13 cellular contexts compared by ENCODE assay signal in the genomic region with DNA sequence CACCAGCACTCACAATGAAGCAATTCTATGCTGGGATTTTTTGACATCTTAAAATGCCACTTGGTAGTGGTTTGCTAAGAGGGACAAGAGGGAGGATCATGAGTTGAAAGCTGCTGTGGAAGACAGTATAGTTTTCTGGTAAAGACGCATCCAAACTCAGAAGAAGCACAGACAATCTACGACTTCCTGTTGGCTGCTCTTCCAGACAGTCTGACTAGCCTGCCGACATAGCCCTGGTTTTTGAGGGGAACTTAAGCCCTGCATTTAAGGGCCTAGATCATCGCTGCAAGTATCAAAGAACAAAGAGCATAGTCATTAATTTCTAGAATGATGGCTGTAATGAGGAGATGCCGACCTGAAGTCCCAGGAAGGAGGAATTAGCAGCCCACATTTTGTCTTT.
DNase-seq lines count a peak whose midpoint lies in the region; ATAC-seq and TF ChIP-seq lines count a peak whose summit lies in the region.
"Had no signal": no experiment of that assay in that cellular context is flagged by ENCODE, and none has a peak within 500 bp of the region (broad histone marks: within the 10 kb centered on the region; RNA-seq: fewer than 3 reads in every experiment).

No MANE protein-coding gene starts in this region.

- TF ChIP-seq POLR2A in esophagus squamous epithelium (IDR thresholded peaks at IDR 0.05), result no peak

- no peaks in the 10 kb centered on the region for H3K36me3 ChIP-seq in KOPT-K1 (ENCODE audit: insufficient read depth, low read length)
- H3K36me3 ChIP-seq in esophagus squamous epithelium, result no peaks in the 10 kb centered on the region
- H3K36me3 ChIP-seq: ovary, uterus had no signal

- POLR2A ChIA-PET in activated CD8-positive, alpha-beta T cell treated with anti-CD3 and anti-CD28 coated beads, Interleukin-2, amount 10 ng/mL, durations not matched to agents 7 days and 5 days (lab: Charles Lee), result interaction anchor here (0.9 to 3.9 kb wide), 7 partner anchors 56 to 163 kb away, joined by 3 to 127 read pairs (median 8); partner anchors contain the start of gene IKZF1

- no peaks in the 10 kb centered on the region for H3K4me1 ChIP-seq in esophagus squamous epithelium
- H3K4me1 ChIP-seq: uterus had no signal

- TF ChIP-seq CTCF in esophagus squamous epithelium (IDR thresholded peaks at IDR 0.05) (no peak), coronary artery (IDR thresholded peaks at IDR 0.05) (no peak)

- H3K4me1 Mint-ChIP-seq in activated T-cell treated with anti-CD3 and anti-CD28 coated beads, Interleukin-2, amount 50 U/mL, for 4 hours (ENCODE audit: low read depth), result peaks cover 60% of the 10 kb centered on the region
- peaks cover 80% of the 10 kb centered on the region for H3K4me1 Mint-ChIP-seq in activated CD8-positive, alpha-beta T cell treated with anti-CD3 and anti-CD28 coated beads, Interleukin-2, amount 10 ng/mL, durations not matched to agents 7 days and 5 days (ENCODE audit: low read depth)

- no peaks in the 10 kb centered on the region for H3K36me3 Mint-ChIP-seq in activated T-cell treated with anti-CD3 and anti-CD28 coated beads, Interleukin-2, amount 50 U/mL, for 4 hours (ENCODE audit: insufficient read depth)
- peaks cover 19% of the 10 kb centered on the region for H3K36me3 Mint-ChIP-seq in activated CD8-positive, alpha-beta T cell treated with anti-CD3 and anti-CD28 coated beads, Interleukin-2, amount 10 ng/mL, durations not matched to agents 7 days and 5 days (ENCODE audit: low read depth)
- H3K36me3 Mint-ChIP-seq: IgD-negative memory B cell had no signal

- H3K27me3 ChIP-seq in esophagus squamous epithelium, result peaks cover 0 to 9% (median 0%) of the 10 kb centered on the region in 4 donors
- H3K27me3 ChIP-seq: ovary, uterus had no signal

- H3K4me3 Mint-ChIP-seq in activated T-cell treated with anti-CD3 and anti-CD28 coated beads, Interleukin-2, amount 50 U/mL, for 4 hours, result peak overlapping the region; percentile 4
- no peak overlapping the region for H3K4me3 Mint-ChIP-seq in activated CD8-positive, alpha-beta T cell treated with anti-CD3 and anti-CD28 coated beads, Interleukin-2, amount 10 ng/mL, durations not matched to agents 7 days and 5 days
- H3K4me3 Mint-ChIP-seq: stimulated activated naive B cell treated with anti-CD40 and anti-IgM and Interleukin-4, amounts not matched to agents 10 μg/mL and 1 μg/mL and 100 μg/mL, for 72 hours had no signal

- intact Hi-C loops in sciatic nerve (cut with DNase I), result loop anchor here (10.0 kb wide), 1 partner anchor 210 kb away; no protein-coding TSS in a partner anchor
- intact Hi-C loops in esophagus squamous epithelium (cut with DNase I), result no loop called here

- H3K9me3 Mint-ChIP-seq in activated T-cell treated with anti-CD3 and anti-CD28 coated beads, Interleukin-2, amount 50 U/mL, for 4 hours, result no peaks in the 10 kb centered on the region
- H3K9me3 Mint-ChIP-seq in activated CD8-positive, alpha-beta T cell treated with anti-CD3 and anti-CD28 coated beads, Interleukin-2, amount 10 ng/mL, durations not matched to agents 7 days and 5 days (ENCODE audit: insufficient read depth), result no peaks in the 10 kb centered on the region
- H3K9me3 Mint-ChIP-seq: IgD-negative memory B cell; stimulated activated naive B cell treated with anti-CD40 and anti-IgM and Interleukin-4, amounts not matched to agents 10 μg/mL and 1 μg/mL and 100 μg/mL, for 72 hours had no signal

- CTCF ChIA-PET in activated CD8-positive, alpha-beta T cell treated with anti-CD3 and anti-CD28 coated beads, Interleukin-2, amount 10 ng/mL, durations not matched to agents 7 days and 5 days (lab: Charles Lee), result interaction anchor here (0.9 to 7.3 kb wide), 29 partner anchors 8 to 216 kb away, joined by 3 to 197 read pairs (median 17); partner anchors contain the start of gene IKZF1

- H3K4me3 ChIP-seq in esophagus squamous epithelium (no peak overlapping the region), coronary artery (no peak overlapping the region)
- H3K4me3 ChIP-seq: ovary, uterus had no signal

- no peak for ATAC-seq in activated T-cell treated with anti-CD3 and anti-CD28 coated beads, Interleukin-2, amount 50 U/mL, for 4 hours
- no peak for ATAC-seq in activated CD8-positive, alpha-beta T cell treated with anti-CD3 and anti-CD28 coated beads, Interleukin-2, amount 10 ng/mL, durations not matched to agents 7 days and 5 days
- peak; percentile 33 for ATAC-seq in sciatic nerve

- H3K27me3 Mint-ChIP-seq in activated T-cell treated with anti-CD3 and anti-CD28 coated beads, Interleukin-2, amount 50 U/mL, for 4 hours (ENCODE audit: low read depth), result no peaks in the 10 kb centered on the region
- no peaks in the 10 kb centered on the region for H3K27me3 Mint-ChIP-seq in activated CD8-positive, alpha-beta T cell treated with anti-CD3 and anti-CD28 coated beads, Interleukin-2, amount 10 ng/mL, durations not matched to agents 7 days and 5 days (ENCODE audit: low read depth)
- H3K27me3 Mint-ChIP-seq: IgD-negative memory B cell; stimulated activated naive B cell treated with anti-CD40 and anti-IgM and Interleukin-4, amounts not matched to agents 10 μg/mL and 1 μg/mL and 100 μg/mL, for 72 hours had no signal

- peak overlapping the region; percentile 31 for H3K27ac Mint-ChIP-seq in activated CD8-positive, alpha-beta T cell treated with anti-CD3 and anti-CD28 coated beads, Interleukin-2, amount 10 ng/mL, durations not matched to agents 7 days and 5 days
- H3K27ac Mint-ChIP-seq: stimulated activated naive B cell treated with anti-CD40 and anti-IgM and Interleukin-4, amounts not matched to agents 10 μg/mL and 1 μg/mL and 100 μg/mL, for 72 hours had no signal

- WGBS in esophagus squamous epithelium, 2 donors, result 57% methylated on average over 5 of the region's 5 CpGs

- no peak for DNase-seq in activated T-cell treated with anti-CD3 and anti-CD28 coated beads, Interleukin-2, amount 50 U/mL, for 4 hours
- DNase-seq in activated T-cell treated with anti-CD3 and anti-CD28 coated beads, Interleukin-2, amount 50 U/mL, for 48 hours, result no peak
- peak; percentile 32 for DNase-seq in activated CD8-positive, alpha-beta T cell treated with anti-CD3 and anti-CD28 coated beads, Interleukin-2, amount 10 ng/mL, durations not matched to agents 7 days and 5 days
- DNase-seq in sciatic nerve (ENCODE audit: low spot score), result no peak
- DNase-seq in esophagus squamous epithelium (lab: John Stamatoyannopoulos, UW), result no peak
- no peak for DNase-seq in NCI-H187 (lab: John Stamatoyannopoulos, UW)
- no peak for DNase-seq in coronary artery (ENCODE audit: low spot score)
- DNase-seq: NCI-H1105; stimulated activated naive B cell treated with anti-CD40 and anti-IgM and Interleukin-4, amounts not matched to agents 10 μg/mL and 1 μg/mL and 100 μg/mL, for 72 hours; uterus had no signal

- H3K27ac ChIP-seq in KOPT-K1 (ENCODE audit: low read depth, low read length, poor library complexity, severe bottlenecking), result peak overlapping the region; percentile 53
- no peak overlapping the region for H3K27ac ChIP-seq in esophagus squamous epithelium
- no peak overlapping the region for H3K27ac ChIP-seq in coronary artery
- H3K27ac ChIP-seq: ovary, uterus had no signal

- no peaks in the 10 kb centered on the region for H3K9me3 ChIP-seq in KOPT-K1 (ENCODE audit: insufficient read depth, low read length, poor library complexity, severe bottlenecking)
- no peaks in the 10 kb centered on the region for H3K9me3 ChIP-seq in esophagus squamous epithelium
- H3K9me3 ChIP-seq: ovary, uterus had no signal
